ENCODE assay signal across 1 cellular context in genomic region chr22:38753894-38754246, GRCh38.
TF ChIP-seq lines count a peak whose summit lies in the region.

No MANE protein-coding gene starts in this region.

TF ChIP-seq in endothelial cell of umbilical vein, 7 proteins besides CTCF, POLR2A, EP300 and RAD21:
- TF ChIP-seq FOS (IDR thresholded peaks at IDR 0.05; ENCODE audit: borderline replicate concordance, insufficient read depth, low read length): no peak
- TF ChIP-seq MYC (IDR thresholded peaks at IDR 0.05; ENCODE audit: low read depth, low read length): no peak
- no peak for TF ChIP-seq JUN (IDR thresholded peaks at IDR 0.05; ENCODE audit: borderline replicate concordance, insufficient read depth, insufficient read length, low read depth)
- no peak for TF ChIP-seq EZH2 (IDR thresholded peaks at IDR 0.05; ENCODE audit: borderline replicate concordance, low read depth, low read length, severe bottlenecking)
- no peak for TF ChIP-seq MAX (IDR thresholded peaks at IDR 0.05; ENCODE audit: insufficient read depth, insufficient read length)
- no peak for TF ChIP-seq GATA2 (IDR thresholded peaks at IDR 0.05; ENCODE audit: insufficient read depth, insufficient read length, low read depth, low read length)
- no peak for TF ChIP-seq POLR2AphosphoS5 (IDR thresholded peaks at IDR 0.05; ENCODE audit: insufficient read depth, low read depth, low read length)
